ENCODE assay signal across 1 cellular context in the genomic region with DNA sequence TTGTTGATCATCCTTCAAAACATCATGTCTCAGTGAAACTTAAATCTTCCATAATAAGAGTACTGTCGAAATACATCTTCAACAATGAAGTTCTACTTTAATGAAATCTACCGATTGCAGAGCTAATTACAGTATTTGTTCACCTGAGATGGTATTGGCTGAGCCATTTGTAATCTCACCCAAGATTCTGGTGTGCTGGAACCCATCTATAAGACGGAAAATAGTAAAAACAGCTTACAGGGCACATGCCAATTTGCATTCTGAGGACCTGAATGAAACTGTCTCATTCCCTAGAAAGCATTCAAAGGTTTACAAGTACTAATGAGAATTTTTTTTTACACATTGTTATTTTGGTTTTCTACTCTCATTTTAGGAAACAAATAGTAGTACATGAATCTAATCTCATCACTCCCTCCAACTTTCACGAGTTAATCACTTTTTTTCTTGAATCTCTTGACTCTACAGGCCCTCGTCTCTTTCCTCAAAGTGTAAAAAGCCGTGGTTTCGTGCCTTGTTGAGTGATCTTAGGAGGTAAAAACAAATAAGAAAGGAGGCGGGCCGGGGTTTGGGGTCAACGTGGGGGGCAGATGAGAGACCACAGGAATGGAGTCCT.
TF ChIP-seq lines count a peak whose summit lies in the region.

No MANE protein-coding gene starts in this region.

TF ChIP-seq in HepG2, 621 proteins besides CTCF, POLR2A, EP300 and RAD21:
- TF ChIP-seq ASH2L (IDR thresholded peaks at IDR 0.05; ENCODE audit: insufficient read length, low read depth, low read length): peak; percentile 9
- 0 out of 2 replicates have a peak, but pooled peaks have one; percentile 9 for TF ChIP-seq KMT2B (CRISPR knock-in tag; IDR thresholded peaks at IDR 0.05)
- TF ChIP-seq CBX2 (IDR thresholded peaks at IDR 0.05; ENCODE audit: low read depth, low read length): no peak
- no peak for TF ChIP-seq CBX2 (CRISPR knock-in tag; IDR thresholded peaks at IDR 0.05; ENCODE audit: low read depth)
- TF ChIP-seq ZBTB3 (CRISPR knock-in tag; IDR thresholded peaks at IDR 0.05; ENCODE audit: borderline replicate concordance, low read depth): no peak
- TF ChIP-seq NR2F2 (IDR thresholded peaks at IDR 0.05; ENCODE audit: borderline replicate concordance, low read depth): 0 out of 2 replicates have a peak, but pooled peaks have one; percentile 39
- TF ChIP-seq PHF8 (CRISPR knock-in tag; IDR thresholded peaks at IDR 0.05): peak; percentile 7; the same call in 1 of the 2 replicates
- TF ChIP-seq, protein P1, sequence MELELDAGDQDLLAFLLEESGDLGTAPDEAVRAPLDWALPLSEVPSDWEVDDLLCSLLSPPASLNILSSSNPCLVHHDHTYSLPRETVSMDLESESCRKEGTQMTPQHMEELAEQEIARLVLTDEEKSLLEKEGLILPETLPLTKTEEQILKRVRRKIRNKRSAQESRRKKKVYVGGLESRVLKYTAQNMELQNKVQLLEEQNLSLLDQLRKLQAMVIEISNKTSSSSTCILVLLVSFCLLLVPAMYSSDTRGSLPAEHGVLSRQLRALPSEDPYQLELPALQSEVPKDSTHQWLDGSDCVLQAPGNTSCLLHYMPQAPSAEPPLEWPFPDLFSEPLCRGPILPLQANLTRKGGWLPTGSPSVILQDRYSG (CRISPR knock-in tag; IDR thresholded peaks at IDR 0.05): no peak
- TF ChIP-seq ZBTB7B (CRISPR knock-in tag; IDR thresholded peaks at IDR 0.05): 0 out of 2 replicates have a peak, but pooled peaks have one; percentile 8
- TF ChIP-seq, protein P2, sequence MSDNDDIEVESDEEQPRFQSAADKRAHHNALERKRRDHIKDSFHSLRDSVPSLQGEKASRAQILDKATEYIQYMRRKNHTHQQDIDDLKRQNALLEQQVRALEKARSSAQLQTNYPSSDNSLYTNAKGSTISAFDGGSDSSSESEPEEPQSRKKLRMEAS (IDR thresholded peaks at IDR 0.05): 0 out of 2 replicates have a peak, but pooled peaks have one; percentile 19
- no peak for TF ChIP-seq FOSL2 (CRISPR knock-in tag; IDR thresholded peaks at IDR 0.05)
